9 cellular contexts compared by ENCODE assay signal in the genomic region with DNA sequence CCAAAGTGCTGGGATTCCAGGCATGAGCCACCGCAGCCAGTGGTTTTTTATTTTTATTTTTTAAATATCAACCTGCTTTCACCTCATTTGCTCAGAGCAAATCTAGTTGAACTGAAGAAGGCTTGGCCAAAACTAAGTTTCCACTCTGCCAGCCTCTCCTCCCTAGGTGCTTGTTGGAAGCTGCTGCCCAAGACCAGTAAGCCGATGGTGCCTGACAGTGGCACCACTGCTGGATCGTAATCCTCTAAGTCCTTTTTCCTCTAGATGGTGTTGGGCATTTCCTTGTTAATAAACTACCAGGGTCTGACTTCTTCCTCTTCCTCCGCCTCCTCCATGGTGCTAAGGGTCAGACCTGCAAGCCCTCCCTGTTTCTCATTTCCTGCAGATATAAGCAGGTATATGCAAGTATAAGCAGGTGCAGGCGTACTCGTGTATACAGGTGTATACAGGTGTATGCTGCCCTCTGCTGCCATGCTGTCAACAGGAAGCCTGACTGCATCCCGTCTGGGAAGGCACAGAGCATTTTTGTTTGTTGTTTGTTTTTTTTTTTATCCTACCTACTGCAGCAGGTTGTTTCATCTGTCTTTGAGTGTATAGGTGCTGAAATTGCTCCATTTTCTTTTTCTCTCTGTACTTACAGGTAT. TPM values are rescaled to one million over a fixed set of nuclear protein-coding genes. Genes with fewer than 3 reads are reported as not detected.
DNase-seq lines count a peak whose midpoint lies in the region; ATAC-seq and TF ChIP-seq lines count a peak whose summit lies in the region.
"Had no signal": no experiment of that assay in that cellular context is flagged by ENCODE, and none has a peak within 500 bp of the region (broad histone marks: within the 10 kb centered on the region; RNA-seq: fewer than 3 reads in every experiment).

No MANE protein-coding gene starts in this region.

- peak overlapping the region; percentile 95 for H3K4me3 ChIP-seq in fibroblast of the aortic adventitia (ENCODE audit: low read depth, low read length)

- no peak for ATAC-seq in HG02885 (IDR thresholded peaks at IDR 0.05; ENCODE audit: poor library complexity, unreplicated experiment)

- DNase-seq in stimulated activated CD4-positive, alpha-beta T cell treated with anti-CD3 and anti-CD28 coated beads, Interleukin-2, amount 100 ng/mL, for 4 hours (ENCODE audit: low read depth): peak; percentile 17
- DNase-seq in stimulated activated CD4-positive, alpha-beta T cell treated with anti-CD3 and anti-CD28 coated beads, Interleukin-1b, Interleukin-23, amount 100 ng/mL, for 48 hours: no peak
- DNase-seq in T-helper 9 cell (peak; percentile 31), fibroblast of the aortic adventitia (ENCODE audit: low read depth) (no peak), ureter (ENCODE audit: low spot score) (peak; percentile 58), OCI-M2 (lab: John Stamatoyannopoulos, UW; ENCODE audit: unreplicated experiment) (no peak)
- no peak for DNase-seq in stimulated activated CD4-positive, alpha-beta T cell treated with anti-CD3 and anti-CD28 coated beads, Interleukin-4, amount 100 ng/mL, for 24 hours
- DNase-seq: hypothalamus had no signal

- TF ChIP-seq CTCF in fibroblast of the aortic adventitia (IDR thresholded peaks at IDR 0.05; ENCODE audit: insufficient read depth, low read length): no peak

RNA-seq across cellular contexts. Expression of gene NADSYN1, which starts 1.6 kb away (rescaled TPM):
- total RNA-seq in fibroblast of the aortic adventitia (ENCODE audit: low replicate concordance) (50.9 and 71.5 TPM in 2 replicates), ureter (262 TPM)

RNA-seq across cellular contexts. Expression of gene DHCR7, which starts 6.4 kb away (rescaled TPM):
- total RNA-seq in fibroblast of the aortic adventitia (ENCODE audit: low replicate concordance): 10.2 and 16.7 TPM in 2 replicates
- total RNA-seq in ureter: 60.9 TPM

Comparison
In these comparisons a context has a peak if more than half of its experiments do, and no peak if none do; other contexts are left out.
1. DNase-seq: peak in stimulated activated CD4-positive, alpha-beta T cell treated with anti-CD3 and anti-CD28 coated beads, Interleukin-2, amount 100 ng/mL, for 4 hours (single experiment), T-helper 9 cell (single experiment) and ureter (single experiment); none in stimulated activated CD4-positive, alpha-beta T cell treated with anti-CD3 and anti-CD28 coated beads, Interleukin-1b, Interleukin-23, amount 100 ng/mL, for 48 hours (single experiment), fibroblast of the aortic adventitia (single experiment), stimulated activated CD4-positive, alpha-beta T cell treated with anti-CD3 and anti-CD28 coated beads, Interleukin-4, amount 100 ng/mL, for 24 hours (single experiment) and OCI-M2 (single experiment).